Comparison of ENCODE assay signal across 22 cellular contexts in the genomic region with DNA sequence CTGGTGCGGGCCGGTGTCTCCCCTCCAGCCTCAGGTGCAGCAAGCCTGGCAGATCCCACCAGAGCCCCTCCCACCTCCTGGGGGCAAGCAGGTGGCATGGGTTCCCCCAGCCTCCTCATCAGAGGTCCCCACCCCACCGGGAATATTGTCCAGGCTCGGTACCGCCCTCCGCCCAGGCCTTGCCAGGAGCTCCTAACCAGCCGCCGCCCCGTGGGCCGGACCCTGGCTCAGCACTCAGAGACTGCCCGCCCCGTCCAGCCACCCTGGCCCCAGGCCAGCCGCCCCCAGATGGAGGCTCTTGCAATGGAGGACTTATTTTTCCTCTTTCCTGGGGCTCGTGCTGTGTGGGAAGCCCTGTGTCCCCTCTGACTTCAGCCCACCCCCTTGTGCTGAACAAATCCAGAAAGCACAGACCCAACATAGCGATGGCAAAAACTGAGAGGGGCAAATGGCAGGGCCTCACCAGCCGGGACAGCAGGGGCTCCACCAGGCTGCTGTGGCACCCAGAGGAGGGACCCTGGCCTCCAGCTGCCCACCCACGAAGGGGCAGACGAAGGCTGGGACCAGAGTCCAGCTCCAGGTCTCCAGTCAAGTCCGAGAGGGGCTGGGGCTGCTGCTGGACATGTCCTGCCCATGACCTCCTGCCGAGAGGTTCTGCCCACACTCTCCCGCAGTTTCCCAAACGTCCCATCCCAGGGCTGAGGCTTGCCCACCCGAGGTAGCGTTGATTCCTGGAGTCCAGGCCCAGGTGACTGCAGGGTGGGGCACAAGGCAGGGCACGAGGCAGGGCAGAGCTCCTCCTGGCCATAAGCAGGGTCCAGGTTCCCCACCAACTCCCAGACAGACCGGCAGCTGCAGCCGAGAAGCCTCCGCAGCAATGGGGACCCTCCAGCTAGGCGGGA. TPM values are rescaled to one million over a fixed set of nuclear protein-coding genes. Genes with fewer than 3 reads are reported as not detected.
"Had no signal": no experiment of that assay in that cellular context is flagged by ENCODE, and none has a peak within 500 bp of the region (broad histone marks: within the 10 kb centered on the region; RNA-seq: fewer than 3 reads in every experiment).

No MANE protein-coding gene starts in this region.

- H3K27me3 ChIP-seq: Peyer's patch had no signal

- H3K9me3 ChIP-seq: Peyer's patch, SJCRH30 had no signal

- H3K36me3 ChIP-seq: Peyer's patch, SJCRH30 had no signal

- H3K4me3 ChIP-seq: Peyer's patch, SJCRH30 had no signal

- DNase-seq: Karpas-422, KG1, MM.1S, NCI-H1092 treated with DMSO at 0.1 percent for 48 hours, NCI-H1436, NCI-H187, NCI-H2029, NCI-H2081 treated with DMSO at 0.1 percent for 48 hours, NCI-H2171, NCI-H226, NCI-H446, NCI-H510A, NCI-H524 treated with DMSO at 0.1 percent for 48 hours, NCI-H69, NCI-H774, PC-3, Peyer's patch, SHP77 treated with DMSO at 0.1 percent for 48 hours, SJCRH30 had no signal

- H3K27ac ChIP-seq: Peyer's patch, SJCRH30 had no signal

- ATAC-seq: PC-3, Right ventricle myocardium inferior, SK-N-SH treated with all-trans-retinoic acid at 6 μM for 48 hours had no signal

RNA-seq across cellular contexts. Expression of a gene that starts 7.5 kb away (rescaled TPM):
- total RNA-seq: SJCRH30 had no signal

RNA-seq across cellular contexts. Expression of a gene that starts 48.5 kb away (rescaled TPM):
- total RNA-seq: RPMI7951 had no signal
